20 cellular contexts compared by ENCODE assay signal in genomic region chr16:56282455-56282854, GRCh38.
DNase-seq lines count a peak whose midpoint lies in the region; ATAC-seq and TF ChIP-seq lines count a peak whose summit lies in the region.
"Had no signal": no experiment of that assay in that cellular context is flagged by ENCODE, and none has a peak within 500 bp of the region (broad histone marks: within the 10 kb centered on the region; RNA-seq: fewer than 3 reads in every experiment).

No MANE protein-coding gene starts in this region.

- no peak for TF ChIP-seq CTCF in GM10248 (IDR thresholded peaks at IDR 0.05; ENCODE audit: control extremely low read depth, extremely low read depth, low read depth, missing control alignments)

- in situ Hi-C loops in KBM-7 (cut with MboI; ENCODE audit: low pct_unique_long_range_greater_than_20kb, low sequenced_read_pairs), result no loop called here

- DNase-seq in CD1c-positive myeloid dendritic cell (ENCODE audit: extremely low spot score) (peak; percentile 55), KBM-7 (peak; percentile 2), SIG-M5 (lab: John Stamatoyannopoulos, UW) (peak; percentile 36), germinal center (ENCODE audit: low spot score) (peak; percentile 53), GM10248 (ENCODE audit: extremely low spot score) (no peak), activated gamma-delta T cell (lab: John Stamatoyannopoulos, UW) (no peak), NK-92 (lab: John Stamatoyannopoulos, UW; ENCODE audit: unreplicated experiment) (no peak)
- DNase-seq: activated CD4-positive, CD25-positive, alpha-beta regulatory T cell; amniotic stem cell; CD4-positive, CD25-positive, alpha-beta regulatory T cell; kidney glomerular epithelial cell; midbrain; NCI-H2081 treated with DMSO at 0.1 percent for 48 hours; NCI-H774; right lobe of liver; RPMI8226; T-helper 1 cell had no signal

- CTCF ChIA-PET in GM10248 (lab: Yijun Ruan, JAX), result interaction anchor here (1.3 to 2.0 kb wide), 5 partner anchors 8 to 38 kb away, joined by 3 to 5 read pairs (median 4); no protein-coding TSS in a partner anchor

- POLR2A ChIA-PET in GM10248 (lab: Yijun Ruan, JAX), result no interaction called here

- ATAC-seq in HG03175 (IDR thresholded peaks at IDR 0.05; ENCODE audit: unreplicated experiment), result no peak
- ATAC-seq: activated T-helper 17 cell treated with anti-CD3 and anti-CD28 coated beads, Interleukin-2, amount 50 U/mL, for 72 hours; HCT116; right lobe of liver had no signal

Comparison
In these comparisons a context has a peak if more than half of its experiments do, and no peak if none do; other contexts are left out.
1. DNase-seq: peak in CD1c-positive myeloid dendritic cell (single experiment), KBM-7 (single experiment), SIG-M5 (single experiment) and germinal center (single experiment); none in GM10248 (single experiment), activated gamma-delta T cell (single experiment) and NK-92 (single experiment).